In genomic region chr2:219429958-219430586, GRCh38 we compare ENCODE assay signal across 22 cellular contexts. TPM values are rescaled to one million over a fixed set of nuclear protein-coding genes. Genes with fewer than 3 reads are reported as not detected.
DNase-seq lines count a peak whose midpoint lies in the region; ATAC-seq and TF ChIP-seq lines count a peak whose summit lies in the region.
"Had no signal": no experiment of that assay in that cellular context is flagged by ENCODE, and none has a peak within 500 bp of the region (broad histone marks: within the 10 kb centered on the region; RNA-seq: fewer than 3 reads in every experiment).

No MANE protein-coding gene starts in this region.

- peak overlapping the region; percentile 71 for H2AFZ ChIP-seq in osteoblast (ENCODE audit: low read length)

- H3K9me3 ChIP-seq in WERI-Rb-1 (ENCODE audit: severe bottlenecking) (no peaks in the 10 kb centered on the region), osteoblast (ENCODE audit: low read depth, low read length) (no peaks in the 10 kb centered on the region), thoracic aorta (no peaks in the 10 kb centered on the region)
- H3K9me3 ChIP-seq: Caco-2, spleen had no signal

- H3K27me3 Mint-ChIP-seq in endothelial cell (ENCODE audit: unreplicated experiment), result peaks cover 11% of the 10 kb centered on the region
- peaks cover 20% of the 10 kb centered on the region for H3K27me3 Mint-ChIP-seq in activated CD4-positive, alpha-beta memory T cell treated with anti-CD3 and anti-CD28 coated beads for 36 hours
- peaks cover 0 to 24% (median 14%) of the 10 kb centered on the region in 5 donors for H3K27me3 Mint-ChIP-seq in naive thymus-derived CD8-positive, alpha-beta T cell

- TF ChIP-seq CTCF in WERI-Rb-1 (IDR thresholded peaks at IDR 0.05; ENCODE audit: low read depth, low read length) (no peak), endothelial cell (IDR thresholded peaks at IDR 0.05; ENCODE audit: unreplicated experiment) (no peak), osteoblast (IDR thresholded peaks at IDR 0.05; ENCODE audit: extremely low read depth, low read depth, low read length) (no peak), thoracic aorta (IDR thresholded peaks at IDR 0.05) (no peak)

- H3K36me3 ChIP-seq in WERI-Rb-1, result no peaks in the 10 kb centered on the region
- H3K36me3 ChIP-seq in osteoblast (ENCODE audit: insufficient read depth, low read length), result no peaks in the 10 kb centered on the region
- peaks cover 5% of the 10 kb centered on the region for H3K36me3 ChIP-seq in thoracic aorta
- H3K36me3 ChIP-seq: spleen had no signal

- no peaks in the 10 kb centered on the region for H3K9me3 Mint-ChIP-seq in endothelial cell (ENCODE audit: unreplicated experiment)
- no peaks in the 10 kb centered on the region for H3K9me3 Mint-ChIP-seq in activated CD4-positive, alpha-beta memory T cell treated with anti-CD3 and anti-CD28 coated beads for 36 hours
- no peaks in the 10 kb centered on the region for H3K9me3 Mint-ChIP-seq in naive thymus-derived CD8-positive, alpha-beta T cell
- H3K9me3 Mint-ChIP-seq: activated T-cell treated with anti-CD3 and anti-CD28 coated beads, Interleukin-2, amount 50 U/mL, for 24 hours; IgD-negative memory B cell; stimulated activated effector memory CD8-positive, alpha-beta T cell treated with anti-CD3 and anti-CD28 coated beads, Interleukin-12 subunit alpha, Interleukin-12 subunit beta, amount 100 ng/mL, for 72 hours had no signal

- POLR2A ChIA-PET in activated CD4-positive, alpha-beta memory T cell treated with anti-CD3 and anti-CD28 coated beads for 36 hours (lab: Charles Lee), result no interaction called here
- POLR2A ChIA-PET in naive thymus-derived CD8-positive, alpha-beta T cell (lab: Charles Lee), result interaction anchor here (0.8 kb wide), 1 partner anchor 33 kb away, joined by 3 read pairs; no protein-coding TSS in a partner anchor

- DNase-seq in WERI-Rb-1 (peak; percentile 41), endothelial cell (ENCODE audit: low spot score) (no peak), osteoblast (ENCODE audit: insufficient read length, low spot score, missing footprints) (peak; percentile 72), thoracic aorta (ENCODE audit: low spot score) (no peak), HUDEP-2 (lab: John Stamatoyannopoulos, UW; ENCODE audit: unreplicated experiment in 76 of 76) (no peak)
- no peak for DNase-seq in activated CD4-positive, alpha-beta memory T cell treated with anti-CD3 and anti-CD28 coated beads for 36 hours
- no peak for DNase-seq in naive thymus-derived CD8-positive, alpha-beta T cell
- DNase-seq: activated CD4-positive, alpha-beta T cell treated with anti-CD3 and anti-CD28 coated beads for 36 hours; activated CD8-positive, alpha-beta memory T cell treated with anti-CD3 and anti-CD28 coated beads for 24 hours; activated gamma-delta T cell treated with Interleukin-2 at 50 U/mL for 16 hours; activated T-cell treated with anti-CD3 and anti-CD28 coated beads, Interleukin-2, amount 50 U/mL, for 24 hours; DMS79; NCI-H1048; spleen; stimulated activated CD4-positive, alpha-beta T cell treated with anti-CD3 and anti-CD28 coated beads, Interleukin-2, amount 100 ng/mL, for 48 hours; T-helper 2 cell had no signal

- H4K20me1 ChIP-seq in osteoblast (ENCODE audit: insufficient read depth, low read length), result no peaks in the 10 kb centered on the region

- CTCF ChIA-PET in activated CD4-positive, alpha-beta memory T cell treated with anti-CD3 and anti-CD28 coated beads for 36 hours (lab: Charles Lee), result interaction anchor here (0.7 to 1.4 kb wide), 3 partner anchors 11 to 99 kb away, joined by 3 to 4 read pairs (median 3); no protein-coding TSS in a partner anchor

- no peak overlapping the region for H3K4me2 ChIP-seq in osteoblast (ENCODE audit: insufficient read depth, low read length)

- H3K4me3 ChIP-seq in WERI-Rb-1 (ENCODE audit: low read depth, low read length) (no peak overlapping the region), osteoblast (ENCODE audit: insufficient read depth, low read length) (no peak overlapping the region), thoracic aorta (no peak overlapping the region)
- H3K4me3 ChIP-seq: spleen had no signal

- H3K36me3 Mint-ChIP-seq in endothelial cell (ENCODE audit: low read depth, unreplicated experiment), result no peaks in the 10 kb centered on the region
- no peaks in the 10 kb centered on the region for H3K36me3 Mint-ChIP-seq in activated CD4-positive, alpha-beta memory T cell treated with anti-CD3 and anti-CD28 coated beads for 36 hours
- H3K36me3 Mint-ChIP-seq in naive thymus-derived CD8-positive, alpha-beta T cell, result no peaks in the 10 kb centered on the region
- H3K36me3 Mint-ChIP-seq: brain; stimulated activated effector memory CD8-positive, alpha-beta T cell treated with anti-CD3 and anti-CD28 coated beads, Interleukin-12 subunit alpha, Interleukin-12 subunit beta, amount 100 ng/mL, for 72 hours had no signal

- H3K4me1 ChIP-seq in osteoblast (ENCODE audit: insufficient read depth, low read length), result peaks cover 16% of the 10 kb centered on the region
- peaks cover 6 to 37% of the 10 kb centered on the region in 2 donors for H3K4me1 ChIP-seq in thoracic aorta (ENCODE audit: control insufficient read depth in 1 of 2, low read depth in 2 of 2)

- H3K27me3 ChIP-seq in WERI-Rb-1 (ENCODE audit: insufficient read depth, low read depth, severe bottlenecking), result no peaks in the 10 kb centered on the region
- H3K27me3 ChIP-seq in osteoblast (ENCODE audit: insufficient read depth, low read length), result no peaks in the 10 kb centered on the region
- H3K27me3 ChIP-seq in thoracic aorta (replicated peaks; ENCODE audit: insufficient read depth), result no peaks in the 10 kb centered on the region

- ATAC-seq in thoracic aorta (ENCODE audit: insufficient number of reproducible peaks, low FRiP score, low read depth), result no peak
- no peak for ATAC-seq in HG03342 (IDR thresholded peaks at IDR 0.05; ENCODE audit: unreplicated experiment)
- no peak for ATAC-seq in naive thymus-derived CD8-positive, alpha-beta T cell
- ATAC-seq: activated CD4-positive, alpha-beta T cell treated with anti-CD3 and anti-CD28 coated beads for 36 hours had no signal

- H3K4me3 Mint-ChIP-seq in endothelial cell (ENCODE audit: unreplicated experiment), result no peak overlapping the region
- no peak overlapping the region for H3K4me3 Mint-ChIP-seq in activated CD4-positive, alpha-beta memory T cell treated with anti-CD3 and anti-CD28 coated beads for 36 hours
- H3K4me3 Mint-ChIP-seq in naive thymus-derived CD8-positive, alpha-beta T cell, result no peak overlapping the region
- H3K4me3 Mint-ChIP-seq: activated CD4-positive, alpha-beta T cell treated with anti-CD3 and anti-CD28 coated beads for 36 hours; activated T-cell treated with anti-CD3 and anti-CD28 coated beads, Interleukin-2, amount 50 U/mL, for 24 hours; brain; IgD-negative memory B cell; stimulated activated effector memory CD8-positive, alpha-beta T cell treated with anti-CD3 and anti-CD28 coated beads, Interleukin-12 subunit alpha, Interleukin-12 subunit beta, amount 100 ng/mL, for 72 hours had no signal

- intact Hi-C loops in activated CD4-positive, alpha-beta memory T cell treated with anti-CD3 and anti-CD28 coated beads for 36 hours (cut with micrococcal nuclease), result no loop called here

- H3K4me1 Mint-ChIP-seq in endothelial cell (ENCODE audit: unreplicated experiment), result peaks cover 5% of the 10 kb centered on the region
- no peaks in the 10 kb centered on the region for H3K4me1 Mint-ChIP-seq in activated CD4-positive, alpha-beta memory T cell treated with anti-CD3 and anti-CD28 coated beads for 36 hours (ENCODE audit: low read depth)
- H3K4me1 Mint-ChIP-seq in naive thymus-derived CD8-positive, alpha-beta T cell, result peaks cover 0 to 3% (median under 1%) of the 10 kb centered on the region in 4 donors
- H3K4me1 Mint-ChIP-seq: activated CD4-positive, alpha-beta T cell treated with anti-CD3 and anti-CD28 coated beads for 36 hours; IgD-negative memory B cell; stimulated activated effector memory CD8-positive, alpha-beta T cell treated with anti-CD3 and anti-CD28 coated beads, Interleukin-12 subunit alpha, Interleukin-12 subunit beta, amount 100 ng/mL, for 72 hours had no signal

- peak overlapping the region; percentile 36 for H3K27ac Mint-ChIP-seq in endothelial cell (ENCODE audit: unreplicated experiment)
- H3K27ac Mint-ChIP-seq in activated CD4-positive, alpha-beta memory T cell treated with anti-CD3 and anti-CD28 coated beads for 36 hours, result no peak overlapping the region
- H3K27ac Mint-ChIP-seq in naive thymus-derived CD8-positive, alpha-beta T cell, result no peak overlapping the region
- H3K27ac Mint-ChIP-seq: activated CD4-positive, alpha-beta T cell treated with anti-CD3 and anti-CD28 coated beads for 36 hours; activated T-cell treated with anti-CD3 and anti-CD28 coated beads, Interleukin-2, amount 50 U/mL, for 24 hours; stimulated activated effector memory CD8-positive, alpha-beta T cell treated with anti-CD3 and anti-CD28 coated beads, Interleukin-12 subunit alpha, Interleukin-12 subunit beta, amount 100 ng/mL, for 72 hours had no signal

- H3K27ac ChIP-seq in WERI-Rb-1 (peak overlapping the region; percentile 21), osteoblast (ENCODE audit: low read depth, low read length) (no peak overlapping the region), thoracic aorta (peak overlapping the region; percentile 71 to 79)
- H3K27ac ChIP-seq: epithelial cell of prostate, spleen had no signal

- no peaks in the 10 kb centered on the region for H3K79me2 ChIP-seq in osteoblast (ENCODE audit: insufficient read depth, low read length)

RNA-seq across cellular contexts. Expression of gene SPEG, which starts 4.6 kb away (rescaled TPM):
- total RNA-seq in endothelial cell (ENCODE audit: unreplicated experiment) (6.1 TPM), osteoblast (24.2 and 26.4 TPM in 2 replicates), thoracic aorta (100 to 1,000 TPM; 426 to 455 TPM)
- 1 to 10 TPM; 1.1 to 1.7 TPM for total RNA-seq in activated CD4-positive, alpha-beta memory T cell treated with anti-CD3 and anti-CD28 coated beads for 36 hours
- 10 to 100 TPM; 20.3 to 22.5 TPM for total RNA-seq in naive thymus-derived CD8-positive, alpha-beta T cell
- 1 to 10 TPM; 1.6 to 3.0 (median 2.7) TPM for polyA plus RNA-seq in naive thymus-derived CD8-positive, alpha-beta T cell
- polyA plus RNA-seq: IgD-negative memory B cell had no signal

RNA-seq across cellular contexts. Expression of gene DES, which starts 11.9 kb away (rescaled TPM):
- 0.10 TPM for total RNA-seq in endothelial cell (ENCODE audit: unreplicated experiment)
- 0.72 and 1.2 TPM in 2 replicates for total RNA-seq in osteoblast
- total RNA-seq in thoracic aorta, result 100 to 1,000 TPM; 146 to 302 TPM
- not detected for total RNA-seq in activated CD4-positive, alpha-beta memory T cell treated with anti-CD3 and anti-CD28 coated beads for 36 hours
- total RNA-seq in naive thymus-derived CD8-positive, alpha-beta T cell, result not detected
- not detected for polyA plus RNA-seq in naive thymus-derived CD8-positive, alpha-beta T cell
- total RNA-seq: activated CD4-positive, alpha-beta T cell treated with anti-CD3 and anti-CD28 coated beads for 36 hours; Caco-2 had no signal
- polyA plus RNA-seq: IgD-negative memory B cell had no signal

RNA-seq across cellular contexts. Expression of gene DNPEP, which starts 42.4 kb away (rescaled TPM):
- total RNA-seq in endothelial cell (ENCODE audit: unreplicated experiment), result 49.6 TPM
- 60.7 and 67.3 TPM in 2 replicates for total RNA-seq in osteoblast
- total RNA-seq in thoracic aorta, result 10 to 100 TPM; 42.7 to 51.2 TPM
- 10 to 100 TPM; 71.6 to 74.2 TPM for total RNA-seq in activated CD4-positive, alpha-beta memory T cell treated with anti-CD3 and anti-CD28 coated beads for 36 hours
- 10 to 100 TPM; 81.9 to 89.1 TPM for total RNA-seq in naive thymus-derived CD8-positive, alpha-beta T cell
- 10 to 100 TPM; 51.2 to 62.6 (median 53.1) TPM for polyA plus RNA-seq in naive thymus-derived CD8-positive, alpha-beta T cell

Comparison
In these comparisons a context has a peak if more than half of its experiments do, and no peak if none do; other contexts are left out.
1. DNase-seq: peak in WERI-Rb-1 (single experiment) and osteoblast (single experiment); none in endothelial cell (single experiment), thoracic aorta (single experiment), HUDEP-2 (0 of 76), activated CD4-positive, alpha-beta memory T cell treated with anti-CD3 and anti-CD28 coated beads for 36 hours (single experiment) and naive thymus-derived CD8-positive, alpha-beta T cell (0 of 10).
2. RNA of gene SPEG, which starts 4.6 kb away (total RNA-seq): 426 to 455 TPM in thoracic aorta; 24.2 to 26.4 TPM in osteoblast, 20.3 to 22.5 TPM in naive thymus-derived CD8-positive, alpha-beta T cell, 6.1 TPM in endothelial cell (single experiment) and 1.1 to 1.7 TPM in activated CD4-positive, alpha-beta memory T cell treated with anti-CD3 and anti-CD28 coated beads for 36 hours; every median in the first group is over 10 times any median in the second.
3. RNA of gene DES, which starts 11.9 kb away (total RNA-seq): 146 to 302 TPM in thoracic aorta; 0.72 to 1.2 TPM in osteoblast, not detected in activated CD4-positive, alpha-beta memory T cell treated with anti-CD3 and anti-CD28 coated beads for 36 hours, 0.10 TPM in endothelial cell (single experiment) and not detected in naive thymus-derived CD8-positive, alpha-beta T cell; every median in the first group is over 10 times any median in the second.